ENCODE assay signal across 1 cellular context in the genomic region with DNA sequence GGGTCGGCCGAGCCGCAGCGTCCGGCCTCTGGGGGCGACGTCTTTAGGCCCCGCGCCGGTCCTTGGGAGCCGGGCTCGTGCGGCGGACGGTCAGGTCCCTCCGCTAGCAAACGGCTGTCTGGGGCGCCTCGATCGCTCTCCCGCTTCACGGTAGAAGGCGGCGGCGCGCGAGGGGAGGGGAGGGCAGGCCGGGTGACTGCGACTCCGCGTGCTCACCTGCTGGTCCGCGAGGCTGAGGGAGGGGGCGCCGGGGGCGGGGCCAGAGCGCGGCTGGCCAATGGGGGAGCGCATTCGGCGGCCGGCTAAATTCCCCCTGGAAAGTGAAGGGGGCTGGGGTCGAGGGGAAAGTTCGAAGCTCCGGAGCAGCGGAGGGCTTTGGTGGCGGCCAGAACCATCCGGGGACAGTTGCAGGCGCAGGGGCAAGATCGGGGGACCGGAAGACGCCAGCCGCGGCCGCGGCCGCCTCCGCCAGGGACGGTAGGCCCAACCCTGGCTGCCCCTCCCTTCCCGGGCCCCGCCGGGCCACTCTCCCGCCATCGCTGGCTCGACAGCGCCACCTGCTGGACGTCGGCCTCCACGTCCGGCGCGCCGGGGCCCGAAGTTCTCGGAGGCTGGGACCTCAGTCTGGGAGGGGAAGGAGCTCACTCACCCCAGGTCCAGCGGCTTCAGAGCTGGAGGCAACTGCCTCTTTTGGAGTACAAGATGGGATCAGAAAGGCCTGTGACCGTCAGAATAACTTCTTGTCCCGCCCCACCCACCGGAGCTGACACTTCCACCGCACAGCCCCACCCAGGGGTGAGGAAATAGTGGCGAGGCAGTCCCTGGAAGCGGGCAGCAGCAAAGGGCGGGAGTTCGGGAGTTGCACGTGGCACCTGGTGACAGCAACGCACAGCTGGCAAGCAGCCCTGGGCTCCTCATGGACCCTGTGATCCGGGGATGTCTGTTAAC.
TF ChIP-seq lines count a peak whose summit lies in the region.

No MANE protein-coding gene starts in this region.

TF ChIP-seq in K562, 482 proteins besides CTCF, POLR2A, EP300 and RAD21 (continued from another document and continues in another):
- TF ChIP-seq, protein P1, sequence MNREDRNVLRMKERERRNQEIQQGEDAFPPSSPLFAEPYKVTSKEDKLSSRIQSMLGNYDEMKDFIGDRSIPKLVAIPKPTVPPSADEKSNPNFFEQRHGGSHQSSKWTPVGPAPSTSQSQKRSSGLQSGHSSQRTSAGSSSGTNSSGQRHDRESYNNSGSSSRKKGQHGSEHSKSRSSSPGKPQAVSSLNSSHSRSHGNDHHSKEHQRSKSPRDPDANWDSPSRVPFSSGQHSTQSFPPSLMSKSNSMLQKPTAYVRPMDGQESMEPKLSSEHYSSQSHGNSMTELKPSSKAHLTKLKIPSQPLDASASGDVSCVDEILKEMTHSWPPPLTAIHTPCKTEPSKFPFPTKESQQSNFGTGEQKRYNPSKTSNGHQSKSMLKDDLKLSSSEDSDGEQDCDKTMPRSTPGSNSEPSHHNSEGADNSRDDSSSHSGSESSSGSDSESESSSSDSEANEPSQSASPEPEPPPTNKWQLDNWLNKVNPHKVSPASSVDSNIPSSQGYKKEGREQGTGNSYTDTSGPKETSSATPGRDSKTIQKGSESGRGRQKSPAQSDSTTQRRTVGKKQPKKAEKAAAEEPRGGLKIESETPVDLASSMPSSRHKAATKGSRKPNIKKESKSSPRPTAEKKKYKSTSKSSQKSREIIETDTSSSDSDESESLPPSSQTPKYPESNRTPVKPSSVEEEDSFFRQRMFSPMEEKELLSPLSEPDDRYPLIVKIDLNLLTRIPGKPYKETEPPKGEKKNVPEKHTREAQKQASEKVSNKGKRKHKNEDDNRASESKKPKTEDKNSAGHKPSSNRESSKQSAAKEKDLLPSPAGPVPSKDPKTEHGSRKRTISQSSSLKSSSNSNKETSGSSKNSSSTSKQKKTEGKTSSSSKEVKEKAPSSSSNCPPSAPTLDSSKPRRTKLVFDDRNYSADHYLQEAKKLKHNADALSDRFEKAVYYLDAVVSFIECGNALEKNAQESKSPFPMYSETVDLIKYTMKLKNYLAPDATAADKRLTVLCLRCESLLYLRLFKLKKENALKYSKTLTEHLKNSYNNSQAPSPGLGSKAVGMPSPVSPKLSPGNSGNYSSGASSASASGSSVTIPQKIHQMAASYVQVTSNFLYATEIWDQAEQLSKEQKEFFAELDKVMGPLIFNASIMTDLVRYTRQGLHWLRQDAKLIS (CRISPR knock-in tag; IDR thresholded peaks at IDR 0.05), result peak; percentile 30
- TF ChIP-seq ELF4 (CRISPR knock-in tag; IDR thresholded peaks at IDR 0.05) (no peak), FOSL1 (tag; conservative IDR thresholded peaks at IDR 0.05) (0 out of 2 replicates have a peak, but pooled peaks have one; percentile 17), CBX3 (IDR thresholded peaks at IDR 0.05; ENCODE audit: borderline replicate concordance in 1 of 2, low read length in 2 of 2) (peak in 1 of 2 experiments; percentile 11; a peak in 1 of 3 replicates), HMGN3 (IDR thresholded peaks at IDR 0.05; ENCODE audit: borderline replicate concordance, extremely low read depth, insufficient read length, low read depth, low read length) (peak; percentile 88), SRSF1 (IDR thresholded peaks at IDR 0.05; ENCODE audit: low read depth, low read length) (no peak), BDP1 (IDR thresholded peaks at IDR 0.05; ENCODE audit: insufficient read depth, insufficient read length) (no peak), CCNT2 (IDR thresholded peaks at IDR 0.05; ENCODE audit: borderline replicate concordance, extremely low read depth, insufficient read length, low read depth, low read length) (peak; percentile 47), ZFX (CRISPR knock-in tag; IDR thresholded peaks at IDR 0.05) (peak; percentile 98), ILF3 (IDR thresholded peaks at IDR 0.05; ENCODE audit: borderline replicate concordance) (no peak), ZNF12 (CRISPR knock-in tag; IDR thresholded peaks at IDR 0.05) (no peak), L3MBTL2 (IDR thresholded peaks at IDR 0.05) (peak; percentile 94), PRPF4 (IDR thresholded peaks at IDR 0.05; ENCODE audit: insufficient read depth, low read depth, low read length, poor library complexity, severe bottlenecking) (no peak), CHD4 (IDR thresholded peaks at IDR 0.05; ENCODE audit: insufficient read depth, insufficient replicate concordance, low read depth, low read length, poor library complexity, severe bottlenecking) (no peak), POLR3G (IDR thresholded peaks at IDR 0.05; ENCODE audit: extremely low read depth, insufficient read length, insufficient replicate concordance) (no peak)
- TF ChIP-seq, protein P2, sequence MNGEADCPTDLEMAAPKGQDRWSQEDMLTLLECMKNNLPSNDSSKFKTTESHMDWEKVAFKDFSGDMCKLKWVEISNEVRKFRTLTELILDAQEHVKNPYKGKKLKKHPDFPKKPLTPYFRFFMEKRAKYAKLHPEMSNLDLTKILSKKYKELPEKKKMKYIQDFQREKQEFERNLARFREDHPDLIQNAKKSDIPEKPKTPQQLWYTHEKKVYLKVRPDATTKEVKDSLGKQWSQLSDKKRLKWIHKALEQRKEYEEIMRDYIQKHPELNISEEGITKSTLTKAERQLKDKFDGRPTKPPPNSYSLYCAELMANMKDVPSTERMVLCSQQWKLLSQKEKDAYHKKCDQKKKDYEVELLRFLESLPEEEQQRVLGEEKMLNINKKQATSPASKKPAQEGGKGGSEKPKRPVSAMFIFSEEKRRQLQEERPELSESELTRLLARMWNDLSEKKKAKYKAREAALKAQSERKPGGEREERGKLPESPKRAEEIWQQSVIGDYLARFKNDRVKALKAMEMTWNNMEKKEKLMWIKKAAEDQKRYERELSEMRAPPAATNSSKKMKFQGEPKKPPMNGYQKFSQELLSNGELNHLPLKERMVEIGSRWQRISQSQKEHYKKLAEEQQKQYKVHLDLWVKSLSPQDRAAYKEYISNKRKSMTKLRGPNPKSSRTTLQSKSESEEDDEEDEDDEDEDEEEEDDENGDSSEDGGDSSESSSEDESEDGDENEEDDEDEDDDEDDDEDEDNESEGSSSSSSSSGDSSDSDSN (IDR thresholded peaks at IDR 0.05; ENCODE audit: borderline replicate concordance in 1 of 2, low read depth in 2 of 2, low read length in 2 of 2), result 0 out of 4 replicates have a peak, but pooled peaks of 1 of the 2 experiments have one; percentile 47
- TF ChIP-seq, protein P3, sequence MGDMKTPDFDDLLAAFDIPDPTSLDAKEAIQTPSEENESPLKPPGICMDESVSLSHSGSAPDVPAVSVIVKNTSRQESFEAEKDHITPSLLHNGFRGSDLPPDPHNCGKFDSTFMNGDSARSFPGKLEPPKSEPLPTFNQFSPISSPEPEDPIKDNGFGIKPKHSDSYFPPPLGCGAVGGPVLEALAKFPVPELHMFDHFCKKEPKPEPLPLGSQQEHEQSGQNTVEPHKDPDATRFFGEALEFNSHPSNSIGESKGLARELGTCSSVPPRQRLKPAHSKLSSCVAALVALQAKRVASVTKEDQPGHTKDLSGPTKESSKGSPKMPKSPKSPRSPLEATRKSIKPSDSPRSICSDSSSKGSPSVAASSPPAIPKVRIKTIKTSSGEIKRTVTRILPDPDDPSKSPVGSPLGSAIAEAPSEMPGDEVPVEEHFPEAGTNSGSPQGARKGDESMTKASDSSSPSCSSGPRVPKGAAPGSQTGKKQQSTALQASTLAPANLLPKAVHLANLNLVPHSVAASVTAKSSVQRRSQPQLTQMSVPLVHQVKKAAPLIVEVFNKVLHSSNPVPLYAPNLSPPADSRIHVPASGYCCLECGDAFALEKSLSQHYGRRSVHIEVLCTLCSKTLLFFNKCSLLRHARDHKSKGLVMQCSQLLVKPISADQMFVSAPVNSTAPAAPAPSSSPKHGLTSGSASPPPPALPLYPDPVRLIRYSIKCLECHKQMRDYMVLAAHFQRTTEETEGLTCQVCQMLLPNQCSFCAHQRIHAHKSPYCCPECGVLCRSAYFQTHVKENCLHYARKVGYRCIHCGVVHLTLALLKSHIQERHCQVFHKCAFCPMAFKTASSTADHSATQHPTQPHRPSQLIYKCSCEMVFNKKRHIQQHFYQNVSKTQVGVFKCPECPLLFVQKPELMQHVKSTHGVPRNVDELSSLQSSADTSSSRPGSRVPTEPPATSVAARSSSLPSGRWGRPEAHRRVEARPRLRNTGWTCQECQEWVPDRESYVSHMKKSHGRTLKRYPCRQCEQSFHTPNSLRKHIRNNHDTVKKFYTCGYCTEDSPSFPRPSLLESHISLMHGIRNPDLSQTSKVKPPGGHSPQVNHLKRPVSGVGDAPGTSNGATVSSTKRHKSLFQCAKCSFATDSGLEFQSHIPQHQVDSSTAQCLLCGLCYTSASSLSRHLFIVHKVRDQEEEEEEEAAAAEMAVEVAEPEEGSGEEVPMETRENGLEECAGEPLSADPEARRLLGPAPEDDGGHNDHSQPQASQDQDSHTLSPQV (IDR thresholded peaks at IDR 0.05), result peak; percentile 76
- TF ChIP-seq, protein P4, sequence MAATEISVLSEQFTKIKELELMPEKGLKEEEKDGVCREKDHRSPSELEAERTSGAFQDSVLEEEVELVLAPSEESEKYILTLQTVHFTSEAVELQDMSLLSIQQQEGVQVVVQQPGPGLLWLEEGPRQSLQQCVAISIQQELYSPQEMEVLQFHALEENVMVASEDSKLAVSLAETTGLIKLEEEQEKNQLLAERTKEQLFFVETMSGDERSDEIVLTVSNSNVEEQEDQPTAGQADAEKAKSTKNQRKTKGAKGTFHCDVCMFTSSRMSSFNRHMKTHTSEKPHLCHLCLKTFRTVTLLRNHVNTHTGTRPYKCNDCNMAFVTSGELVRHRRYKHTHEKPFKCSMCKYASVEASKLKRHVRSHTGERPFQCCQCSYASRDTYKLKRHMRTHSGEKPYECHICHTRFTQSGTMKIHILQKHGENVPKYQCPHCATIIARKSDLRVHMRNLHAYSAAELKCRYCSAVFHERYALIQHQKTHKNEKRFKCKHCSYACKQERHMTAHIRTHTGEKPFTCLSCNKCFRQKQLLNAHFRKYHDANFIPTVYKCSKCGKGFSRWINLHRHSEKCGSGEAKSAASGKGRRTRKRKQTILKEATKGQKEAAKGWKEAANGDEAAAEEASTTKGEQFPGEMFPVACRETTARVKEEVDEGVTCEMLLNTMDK (IDR thresholded peaks at IDR 0.05; ENCODE audit: borderline replicate concordance, insufficient read depth, low read depth, low read length, poor library complexity, severe bottlenecking), result peak; percentile 73
- TF ChIP-seq, protein P5, sequence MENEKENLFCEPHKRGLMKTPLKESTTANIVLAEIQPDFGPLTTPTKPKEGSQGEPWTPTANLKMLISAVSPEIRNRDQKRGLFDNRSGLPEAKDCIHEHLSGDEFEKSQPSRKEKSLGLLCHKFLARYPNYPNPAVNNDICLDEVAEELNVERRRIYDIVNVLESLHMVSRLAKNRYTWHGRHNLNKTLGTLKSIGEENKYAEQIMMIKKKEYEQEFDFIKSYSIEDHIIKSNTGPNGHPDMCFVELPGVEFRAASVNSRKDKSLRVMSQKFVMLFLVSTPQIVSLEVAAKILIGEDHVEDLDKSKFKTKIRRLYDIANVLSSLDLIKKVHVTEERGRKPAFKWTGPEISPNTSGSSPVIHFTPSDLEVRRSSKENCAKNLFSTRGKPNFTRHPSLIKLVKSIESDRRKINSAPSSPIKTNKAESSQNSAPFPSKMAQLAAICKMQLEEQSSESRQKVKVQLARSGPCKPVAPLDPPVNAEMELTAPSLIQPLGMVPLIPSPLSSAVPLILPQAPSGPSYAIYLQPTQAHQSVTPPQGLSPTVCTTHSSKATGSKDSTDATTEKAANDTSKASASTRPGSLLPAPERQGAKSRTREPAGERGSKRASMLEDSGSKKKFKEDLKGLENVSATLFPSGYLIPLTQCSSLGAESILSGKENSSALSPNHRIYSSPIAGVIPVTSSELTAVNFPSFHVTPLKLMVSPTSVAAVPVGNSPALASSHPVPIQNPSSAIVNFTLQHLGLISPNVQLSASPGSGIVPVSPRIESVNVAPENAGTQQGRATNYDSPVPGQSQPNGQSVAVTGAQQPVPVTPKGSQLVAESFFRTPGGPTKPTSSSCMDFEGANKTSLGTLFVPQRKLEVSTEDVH (IDR thresholded peaks at IDR 0.05; ENCODE audit: low read depth, partially characterized antibody), result peak; percentile 55
- TF ChIP-seq, protein P6, sequence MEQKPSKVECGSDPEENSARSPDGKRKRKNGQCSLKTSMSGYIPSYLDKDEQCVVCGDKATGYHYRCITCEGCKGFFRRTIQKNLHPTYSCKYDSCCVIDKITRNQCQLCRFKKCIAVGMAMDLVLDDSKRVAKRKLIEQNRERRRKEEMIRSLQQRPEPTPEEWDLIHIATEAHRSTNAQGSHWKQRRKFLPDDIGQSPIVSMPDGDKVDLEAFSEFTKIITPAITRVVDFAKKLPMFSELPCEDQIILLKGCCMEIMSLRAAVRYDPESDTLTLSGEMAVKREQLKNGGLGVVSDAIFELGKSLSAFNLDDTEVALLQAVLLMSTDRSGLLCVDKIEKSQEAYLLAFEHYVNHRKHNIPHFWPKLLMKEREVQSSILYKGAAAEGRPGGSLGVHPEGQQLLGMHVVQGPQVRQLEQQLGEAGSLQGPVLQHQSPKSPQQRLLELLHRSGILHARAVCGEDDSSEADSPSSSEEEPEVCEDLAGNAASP (IDR thresholded peaks at IDR 0.05), result no peak
- TF ChIP-seq, protein P7, sequence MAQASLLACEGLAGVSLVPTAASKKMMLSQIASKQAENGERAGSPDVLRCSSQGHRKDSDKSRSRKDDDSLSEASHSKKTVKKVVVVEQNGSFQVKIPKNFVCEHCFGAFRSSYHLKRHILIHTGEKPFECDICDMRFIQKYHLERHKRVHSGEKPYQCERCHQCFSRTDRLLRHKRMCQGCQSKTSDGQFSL (CRISPR knock-in tag; IDR thresholded peaks at IDR 0.05), result peak; percentile 76
- TF ChIP-seq, protein P7 (tag; IDR thresholded peaks at IDR 0.05), result 0 out of 4 replicates have a peak, but pooled peaks of 1 of the 2 experiments have one; percentile 9
- TF ChIP-seq, protein P8, sequence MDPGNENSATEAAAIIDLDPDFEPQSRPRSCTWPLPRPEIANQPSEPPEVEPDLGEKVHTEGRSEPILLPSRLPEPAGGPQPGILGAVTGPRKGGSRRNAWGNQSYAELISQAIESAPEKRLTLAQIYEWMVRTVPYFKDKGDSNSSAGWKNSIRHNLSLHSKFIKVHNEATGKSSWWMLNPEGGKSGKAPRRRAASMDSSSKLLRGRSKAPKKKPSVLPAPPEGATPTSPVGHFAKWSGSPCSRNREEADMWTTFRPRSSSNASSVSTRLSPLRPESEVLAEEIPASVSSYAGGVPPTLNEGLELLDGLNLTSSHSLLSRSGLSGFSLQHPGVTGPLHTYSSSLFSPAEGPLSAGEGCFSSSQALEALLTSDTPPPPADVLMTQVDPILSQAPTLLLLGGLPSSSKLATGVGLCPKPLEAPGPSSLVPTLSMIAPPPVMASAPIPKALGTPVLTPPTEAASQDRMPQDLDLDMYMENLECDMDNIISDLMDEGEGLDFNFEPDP (CRISPR knock-in tag; IDR thresholded peaks at IDR 0.05), result no peak
- TF ChIP-seq, protein P9, sequence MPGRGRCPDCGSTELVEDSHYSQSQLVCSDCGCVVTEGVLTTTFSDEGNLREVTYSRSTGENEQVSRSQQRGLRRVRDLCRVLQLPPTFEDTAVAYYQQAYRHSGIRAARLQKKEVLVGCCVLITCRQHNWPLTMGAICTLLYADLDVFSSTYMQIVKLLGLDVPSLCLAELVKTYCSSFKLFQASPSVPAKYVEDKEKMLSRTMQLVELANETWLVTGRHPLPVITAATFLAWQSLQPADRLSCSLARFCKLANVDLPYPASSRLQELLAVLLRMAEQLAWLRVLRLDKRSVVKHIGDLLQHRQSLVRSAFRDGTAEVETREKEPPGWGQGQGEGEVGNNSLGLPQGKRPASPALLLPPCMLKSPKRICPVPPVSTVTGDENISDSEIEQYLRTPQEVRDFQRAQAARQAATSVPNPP (IDR thresholded peaks at IDR 0.05; ENCODE audit: borderline replicate concordance, insufficient read depth, insufficient read length), result no peak
